ENCODE assay signal across 1 cellular context in genomic region chr11:16049611-16050010, GRCh38.
TF ChIP-seq lines count a peak whose summit lies in the region.

No MANE protein-coding gene starts in this region.

TF ChIP-seq in WTC11, 78 proteins besides CTCF, POLR2A, EP300 and RAD21 (continued from another document):
- no peak for TF ChIP-seq E2F4 (CRISPR knock-in tag; IDR thresholded peaks at IDR 0.05; ENCODE audit: borderline replicate concordance, low read depth)
- TF ChIP-seq USF1 (CRISPR knock-in tag; IDR thresholded peaks at IDR 0.05) = no peak
- TF ChIP-seq NR1H2 (CRISPR knock-in tag; IDR thresholded peaks at IDR 0.05) = no peak
- TF ChIP-seq CBFB (CRISPR knock-in tag; IDR thresholded peaks at IDR 0.05; ENCODE audit: low read depth) = no peak
